ENCODE assay signal across 1 cellular context in the genomic region with DNA sequence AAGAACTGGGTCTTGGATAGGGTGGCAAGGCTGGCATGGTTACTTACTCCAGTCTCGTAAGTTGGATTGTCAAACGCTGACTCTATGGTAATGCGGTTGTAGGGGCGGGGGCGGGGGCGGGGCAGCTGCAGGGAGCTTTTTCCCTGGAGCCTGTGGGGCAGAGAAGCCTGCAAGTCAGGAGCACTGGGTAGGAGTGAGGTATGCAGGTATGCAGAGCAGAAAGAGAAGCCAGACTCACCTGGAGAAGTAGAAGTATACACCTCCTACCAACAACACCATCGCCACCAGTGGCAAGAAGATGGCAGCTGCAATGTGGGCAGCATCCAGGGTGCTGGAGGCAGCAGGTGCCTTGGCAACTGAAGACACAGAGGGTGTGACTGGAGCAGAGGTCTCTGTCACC.
TF ChIP-seq lines count a peak whose summit lies in the region.

No MANE protein-coding gene starts in this region.

TF ChIP-seq in H1, 55 proteins besides CTCF, POLR2A, EP300 and RAD21:
- TF ChIP-seq POLR2AphosphoS5 (IDR thresholded peaks at IDR 0.05; ENCODE audit: low read depth, low read length) (no peak), YY1 (IDR thresholded peaks at IDR 0.05; ENCODE audit: low read depth, low read length) (0 out of 2 replicates have a peak, but pooled peaks have one; percentile 28), TEAD4 (IDR thresholded peaks at IDR 0.05; ENCODE audit: low read depth, low read length) (peak; percentile 60; the same call in 1 of the 2 replicates)
